ENCODE assay signal across 9 cellular contexts in genomic region chr5:139639619-139640431, GRCh38. TPM values are rescaled to one million over a fixed set of nuclear protein-coding genes. Genes with fewer than 3 reads are reported as not detected.
DNase-seq lines count a peak whose midpoint lies in the region; ATAC-seq and TF ChIP-seq lines count a peak whose summit lies in the region.
"Had no signal": no experiment of that assay in that cellular context is flagged by ENCODE, and none has a peak within 500 bp of the region (broad histone marks: within the 10 kb centered on the region; RNA-seq: fewer than 3 reads in every experiment).

No MANE protein-coding gene starts in this region.

- peak overlapping the region; percentile 51 for H2BK12ac ChIP-seq in trophoblast cell (ENCODE audit: low read length)

- peaks cover 45% of the 10 kb centered on the region for H3K79me1 ChIP-seq in trophoblast cell (ENCODE audit: low read length)

- H3K27me3 Mint-ChIP-seq in effector memory CD8-positive, alpha-beta T cell = no peaks in the 10 kb centered on the region

- peaks cover 11% of the 10 kb centered on the region for H3K79me2 ChIP-seq in trophoblast cell (ENCODE audit: control insufficient read depth, insufficient read depth, low read length, poor library complexity)

- peak overlapping the region; percentile 64 for H4K91ac ChIP-seq in trophoblast cell (ENCODE audit: low read depth, low read length)

- in situ Hi-C loops in G401 (cut with HindIII; ENCODE audit: low sequenced_read_pairs) = loop anchor here (10.0 kb wide), 1 partner anchor 65 kb away; no protein-coding TSS in a partner anchor

- no peak overlapping the region for H3K23ac ChIP-seq in trophoblast cell (ENCODE audit: low read length)

- H3K4me1 Mint-ChIP-seq in effector memory CD8-positive, alpha-beta T cell (ENCODE audit: low read depth in 2 of 2) = peaks cover 32 to 46% of the 10 kb centered on the region in 2 donors

- H3K18ac ChIP-seq in trophoblast cell (ENCODE audit: low read length) = peak overlapping the region; percentile 66

- no peak overlapping the region for H3K4me2 ChIP-seq in trophoblast cell (ENCODE audit: low read length)

- H3K27ac Mint-ChIP-seq in effector memory CD8-positive, alpha-beta T cell = peak overlapping the region; percentile 71 to 90

- H3K36me3 Mint-ChIP-seq in effector memory CD8-positive, alpha-beta T cell (ENCODE audit: insufficient read depth) = peaks cover 14% of the 10 kb centered on the region

- no peak overlapping the region for H3K4ac ChIP-seq in trophoblast cell (ENCODE audit: low read depth, low read length)

- H3K36me3 ChIP-seq in trophoblast cell (ENCODE audit: control insufficient read depth in 1 of 2, insufficient read depth in 2 of 2, low read length in 2 of 2) = peaks cover 0 to 4% of the 10 kb centered on the region in 2 experiments

- H2AK5ac ChIP-seq in trophoblast cell (ENCODE audit: low read length) = peak overlapping the region; percentile 38

- peaks cover 58 to 74% of the 10 kb centered on the region in 2 experiments for H3K4me1 ChIP-seq in trophoblast cell (ENCODE audit: control insufficient read depth in 1 of 2, insufficient read depth in 2 of 2, low read length in 2 of 2)

- no peak overlapping the region for H3K27ac ChIP-seq in trophoblast cell (ENCODE audit: low read depth, low read length)

- H4K8ac ChIP-seq in trophoblast cell (ENCODE audit: low read depth, low read length) = no peak overlapping the region

- no peak for ATAC-seq in effector memory CD8-positive, alpha-beta T cell (replicated peaks)
- ATAC-seq in HG02678 (IDR thresholded peaks at IDR 0.05; ENCODE audit: unreplicated experiment) (no peak), GM18519 (IDR thresholded peaks at IDR 0.05; ENCODE audit: low FRiP score, unreplicated experiment) (no peak)

- TF ChIP-seq POLR2A in NB4 (IDR thresholded peaks at IDR 0.05; ENCODE audit: extremely low read depth, insufficient read length) = no peak

- no peak overlapping the region for H2BK5ac ChIP-seq in trophoblast cell (ENCODE audit: low read depth, low read length, poor library complexity)

- H3K9me3 ChIP-seq in trophoblast cell (ENCODE audit: insufficient read depth, low read depth, low read length) = no peaks in the 10 kb centered on the region

- no peak for TF ChIP-seq CTCF in NB4 (IDR thresholded peaks at IDR 0.05; ENCODE audit: low read depth, low read length)

- DNase-seq in G401 (ENCODE audit: low spot score) (peak; percentile 61), NB4 (ENCODE audit: low read depth) (peak; percentile 86), trophoblast cell (no peak), islet precursor cell (no peak), HuH-7.5 (ENCODE audit: low spot score) (no peak)
- no peak for DNase-seq in effector memory CD8-positive, alpha-beta T cell

- no peaks in the 10 kb centered on the region for H3K9me3 Mint-ChIP-seq in effector memory CD8-positive, alpha-beta T cell

- H2BK120ac ChIP-seq in trophoblast cell (ENCODE audit: insufficient read depth, low read length, poor library complexity) = no peak overlapping the region

- no peak overlapping the region for H3K9ac ChIP-seq in trophoblast cell (ENCODE audit: low read length)

- no peak overlapping the region for H4K12ac ChIP-seq in trophoblast cell (ENCODE audit: low read depth, low read length)

- no peak overlapping the region for H2AFZ ChIP-seq in trophoblast cell (ENCODE audit: insufficient read depth, low read length, poor library complexity)

- no peak overlapping the region for H3K4me3 ChIP-seq in NB4 (ENCODE audit: low read depth, low read length)
- no peak overlapping the region for H3K4me3 ChIP-seq in trophoblast cell (ENCODE audit: low read depth, low read length)

- no CpG with 5 or more reads among the region's 11 CpGs for WGBS in trophoblast cell (ENCODE audit: extremely low coverage, insufficient coverage, insufficient read length)

- no peak overlapping the region for H3K4me3 Mint-ChIP-seq in effector memory CD8-positive, alpha-beta T cell

- H3K27me3 ChIP-seq in trophoblast cell (ENCODE audit: insufficient read depth, low read length) = no peaks in the 10 kb centered on the region
- H3K27me3 ChIP-seq: dorsolateral prefrontal cortex had no signal

- H3K14ac ChIP-seq in trophoblast cell (ENCODE audit: low read length) = no peak overlapping the region

RNA-seq across cellular contexts. Expression of gene CXXC5, which starts 8.3 kb away (rescaled TPM):
- total RNA-seq in G401 (2014; rRNA removed; shearing (Covaris generic)) = 280 and 322 TPM in 2 replicates
- 101 and 105 TPM in 2 replicates for polyA plus RNA-seq in trophoblast cell (2013)

Comparison
In these comparisons a context has a peak if more than half of its experiments do, and no peak if none do; other contexts are left out.
1. DNase-seq: peak in G401 (single experiment) and NB4 (single experiment); none in effector memory CD8-positive, alpha-beta T cell (0 of 3), trophoblast cell (0 of 2), islet precursor cell (single experiment) and HuH-7.5 (single experiment).